21 cellular contexts compared by ENCODE assay signal in genomic region chr17:78641666-78642065, GRCh38.
"Had no signal": no experiment of that assay in that cellular context is flagged by ENCODE, and none has a peak within 500 bp of the region (broad histone marks: within the 10 kb centered on the region; RNA-seq: fewer than 3 reads in every experiment).

No MANE protein-coding gene starts in this region.

- H3K27me3 Mint-ChIP-seq: memory B cell had no signal

- H3K79me2 ChIP-seq: hepatocyte had no signal

- H3K4me3 ChIP-seq: hepatocyte, left ventricle myocardium inferior, lower lobe of right lung, pancreas, psoas muscle, uterus had no signal

- H3K4me3 Mint-ChIP-seq: effector memory CD8-positive, alpha-beta T cell; memory B cell; mesothelial cell of epicardium; natural killer cell; neural crest cell had no signal

- H3K4me1 Mint-ChIP-seq: mesothelial cell of epicardium had no signal

- H3K36me3 Mint-ChIP-seq: memory B cell, mesothelial cell of epicardium, natural killer cell had no signal

- FAIRE-seq: kidney, pancreas, small intestine had no signal

- H2AFZ ChIP-seq: hepatocyte had no signal

- H3K9me3 Mint-ChIP-seq: effector memory CD8-positive, alpha-beta T cell; memory B cell; natural killer cell; neural crest cell had no signal

- H3K9me3 ChIP-seq: left ventricle myocardium inferior, lower lobe of right lung, pancreas, psoas muscle, uterus had no signal

- H3K27me3 ChIP-seq: hepatocyte, pancreas, uterus had no signal

- H3K36me3 ChIP-seq: left ventricle myocardium inferior, lower lobe of right lung, pancreas, uterus had no signal

- H3K4me1 ChIP-seq: pancreas, psoas muscle, uterus had no signal

- DNase-seq: cortex of kidney; effector memory CD8-positive, alpha-beta T cell; foreskin melanocyte; head of caudate nucleus; kidney; left cardiac atrium; left ventricle myocardium inferior; lower lobe of right lung; natural killer cell; nucleus accumbens; psoas muscle; retina; small intestine; stimulated activated CD4-positive, alpha-beta T cell treated with anti-CD3 and anti-CD28 coated beads, Interleukin-2, amount 100 ng/mL, for 48 hours; stimulated activated naive CD4-positive, alpha-beta T cell treated with Interleukin-2 at 50 U/mL for 16 hours; uterus had no signal

- H3K27ac ChIP-seq: hepatocyte, left ventricle myocardium inferior, lower lobe of right lung, pancreas, psoas muscle, uterus had no signal

- H3K4me2 ChIP-seq: hepatocyte had no signal

- H3K27ac Mint-ChIP-seq: effector memory CD8-positive, alpha-beta T cell; memory B cell; mesothelial cell of epicardium; natural killer cell had no signal
